Comparison of ENCODE assay signal across 8 cellular contexts in genomic region chr1:109099871-109100757, GRCh38. TPM values are rescaled to one million over a fixed set of nuclear protein-coding genes. Genes with fewer than 3 reads are reported as not detected.
DNase-seq lines count a peak whose midpoint lies in the region; ATAC-seq and TF ChIP-seq lines count a peak whose summit lies in the region.

No MANE protein-coding gene starts in this region.

- in situ Hi-C loops in transverse colon (cut with MboI; ENCODE audit: low pct_ligation_motif_present in 1 of 4, low pct_unique_long_range_greater_than_20kb in 1 of 4, low sequenced_read_pairs in 3 of 4): no loop called here

- H3K27me3 ChIP-seq in parathyroid adenoma (ENCODE audit: control insufficient read depth, insufficient read depth, low read length) (no peaks in the 10 kb centered on the region), transverse colon (no peaks in the 10 kb centered on the region)

- WGBS in transverse colon (ENCODE audit: low coverage in 1 of 2), 2 donors: 0 to 1% methylated on average over 3 to 71 of the region's 79 CpGs

- peaks cover 11% of the 10 kb centered on the region for H3K4me1 Mint-ChIP-seq in activated naive CD8-positive, alpha-beta T cell treated with anti-CD3 and anti-CD28 coated beads, Interleukin-2, amount 10 ng/mL, durations not matched to agents 7 days and 5 days

- intact Hi-C loops in Right ventricle myocardium superior (cut with DNase I) (no loop called here), transverse colon (cut with DNase I; ENCODE audit: low total_unique reads) (loop anchor here (10.0 kb wide), 1 partner anchor 55 kb away; the partner anchor contains the start of gene WDR47)

- H2AFZ ChIP-seq in parathyroid adenoma: peak overlapping the region; percentile 92

- H3K4me2 ChIP-seq in parathyroid adenoma (ENCODE audit: low read length): peak overlapping the region; percentile 89

- H3K9me3 Mint-ChIP-seq in activated naive CD8-positive, alpha-beta T cell treated with anti-CD3 and anti-CD28 coated beads, Interleukin-2, amount 10 ng/mL, durations not matched to agents 7 days and 5 days: no peaks in the 10 kb centered on the region

- peak; percentile 99 for TF ChIP-seq POLR2A in GM10847 (IDR thresholded peaks at IDR 0.05; ENCODE audit: extremely low read depth, insufficient read length)
- peak; percentile 99 for TF ChIP-seq POLR2A in transverse colon (IDR thresholded peaks at IDR 0.05)

- POLR2A ChIA-PET in activated naive CD8-positive, alpha-beta T cell treated with anti-CD3 and anti-CD28 coated beads, Interleukin-2, amount 10 ng/mL, durations not matched to agents 7 days and 5 days (lab: Charles Lee): interaction anchor here (0.6 to 3.8 kb wide), 29 partner anchors 8 to 640 kb away, joined by 3 to 71 read pairs (median 4); partner anchors contain the start of genes ATXN7L2, ELAPOR1, GPSM2 and HENMT1

- H3K36me3 ChIP-seq in parathyroid adenoma (ENCODE audit: control insufficient read depth, insufficient read depth, low read length) (no peaks in the 10 kb centered on the region), transverse colon (no peaks in the 10 kb centered on the region)

- H3K79me2 ChIP-seq in parathyroid adenoma: peaks cover 3% of the 10 kb centered on the region

- peak overlapping the region; percentile 72 for H3K9ac ChIP-seq in parathyroid adenoma

- peak overlapping the region; percentile 94 for H3K27ac ChIP-seq in parathyroid adenoma
- H3K27ac ChIP-seq in transverse colon: peak overlapping the region; percentile 95 to 99 (median 97)

- H3K4me1 ChIP-seq in parathyroid adenoma: no peaks in the 10 kb centered on the region
- H3K4me1 ChIP-seq in transverse colon: peaks cover 5 to 33% (median 11%) of the 10 kb centered on the region in 4 donors

- TF ChIP-seq EP300 in transverse colon (IDR thresholded peaks at IDR 0.05; ENCODE audit: low read depth): no peak

- H3K27ac Mint-ChIP-seq in activated naive CD8-positive, alpha-beta T cell treated with anti-CD3 and anti-CD28 coated beads, Interleukin-2, amount 10 ng/mL, durations not matched to agents 7 days and 5 days: peak overlapping the region; percentile 95

- no peaks in the 10 kb centered on the region for H3K9me3 ChIP-seq in parathyroid adenoma (ENCODE audit: control insufficient read depth, low read length)
- H3K9me3 ChIP-seq in transverse colon: no peaks in the 10 kb centered on the region

- peak; percentile 89 for ATAC-seq in HG02610 (IDR thresholded peaks at IDR 0.05; ENCODE audit: unreplicated experiment)
- peak; percentile 95 for ATAC-seq in activated naive CD8-positive, alpha-beta T cell treated with anti-CD3 and anti-CD28 coated beads, Interleukin-2, amount 10 ng/mL, durations not matched to agents 7 days and 5 days (ENCODE audit: low read depth)
- peak; percentile 99 for ATAC-seq in Right ventricle myocardium superior (ENCODE audit: poor library complexity)

- peaks cover 14% of the 10 kb centered on the region for H3K36me3 Mint-ChIP-seq in activated naive CD8-positive, alpha-beta T cell treated with anti-CD3 and anti-CD28 coated beads, Interleukin-2, amount 10 ng/mL, durations not matched to agents 7 days and 5 days

- peak overlapping the region; percentile 97 for H3K4me3 ChIP-seq in parathyroid adenoma (ENCODE audit: low read depth, low read length)
- peak overlapping the region; percentile 80 to 97 (median 84) for H3K4me3 ChIP-seq in transverse colon

- peak overlapping the region; percentile 93 for H3K4me3 Mint-ChIP-seq in activated naive CD8-positive, alpha-beta T cell treated with anti-CD3 and anti-CD28 coated beads, Interleukin-2, amount 10 ng/mL, durations not matched to agents 7 days and 5 days

- TF ChIP-seq CTCF in parathyroid adenoma (IDR thresholded peaks at IDR 0.05): peak; percentile 85
- peak; percentile 72 to 90 (median 90) for TF ChIP-seq CTCF in transverse colon (IDR thresholded peaks at IDR 0.05)

- no peaks in the 10 kb centered on the region for H3K27me3 Mint-ChIP-seq in activated naive CD8-positive, alpha-beta T cell treated with anti-CD3 and anti-CD28 coated beads, Interleukin-2, amount 10 ng/mL, durations not matched to agents 7 days and 5 days

- DNase-seq in NCI-H1092 treated with DMSO at 0.1 percent for 48 hours (lab: John Stamatoyannopoulos, UW) (peak; percentile 95), SKM-1 (lab: John Stamatoyannopoulos, UW; ENCODE audit: unreplicated experiment) (peak; percentile 92), Right ventricle myocardium superior (peak; percentile 98), transverse colon (peak; percentile 97)
- peak; percentile 94 for DNase-seq in activated naive CD8-positive, alpha-beta T cell treated with anti-CD3 and anti-CD28 coated beads, Interleukin-2, amount 10 ng/mL, durations not matched to agents 7 days and 5 days

RNA-seq across cellular contexts. Expression of gene TMEM167B, which starts 9.6 kb away (rescaled TPM):
- total RNA-seq in activated naive CD8-positive, alpha-beta T cell treated with anti-CD3 and anti-CD28 coated beads, Interleukin-2, amount 10 ng/mL, durations not matched to agents 7 days and 5 days: 10 to 100 TPM; 30.9 to 32.5 TPM
- total RNA-seq in Right ventricle myocardium superior (31.1 TPM), transverse colon (10 to 100 TPM in 3 of 4 donors, 1 to 10 TPM in 1; 2.2 to 23.0 (median 18.8) TPM)

RNA-seq across cellular contexts. Expression of gene ELAPOR1, which starts 13.8 kb away (rescaled TPM):
- 1 to 10 TPM; 5.3 to 6.1 TPM for total RNA-seq in activated naive CD8-positive, alpha-beta T cell treated with anti-CD3 and anti-CD28 coated beads, Interleukin-2, amount 10 ng/mL, durations not matched to agents 7 days and 5 days
- total RNA-seq in Right ventricle myocardium superior: 0.19 TPM
- total RNA-seq in transverse colon: 10 to 100 TPM; 19.5 to 72.2 (median 38.4) TPM

RNA-seq across cellular contexts. Expression of gene TAF13, which starts 24.3 kb away (rescaled TPM):
- 10 to 100 TPM; 17.3 to 19.0 TPM for total RNA-seq in activated naive CD8-positive, alpha-beta T cell treated with anti-CD3 and anti-CD28 coated beads, Interleukin-2, amount 10 ng/mL, durations not matched to agents 7 days and 5 days
- 56.9 TPM for total RNA-seq in Right ventricle myocardium superior
- 10 to 100 TPM in 3 of 4 donors, 1 to 10 TPM in 1; 4.0 to 33.0 (median 32.0) TPM for total RNA-seq in transverse colon

RNA-seq across cellular contexts. Expression of gene WDR47, which starts 58.2 kb away (rescaled TPM):
- 10 to 100 TPM; 12.4 to 14.7 TPM for total RNA-seq in activated naive CD8-positive, alpha-beta T cell treated with anti-CD3 and anti-CD28 coated beads, Interleukin-2, amount 10 ng/mL, durations not matched to agents 7 days and 5 days
- total RNA-seq in Right ventricle myocardium superior: 15.1 TPM
- 10 to 100 TPM in 2 of 4 donors, 1 to 10 TPM in 2; 6.7 to 12.1 (median 9.7) TPM for total RNA-seq in transverse colon

Comparison
In these comparisons a context has a peak if more than half of its experiments do, and no peak if none do; other contexts are left out.
1. Peak in every context shown above with its lines: DNase-seq, ATAC-seq, H3K4me3 ChIP-seq and H3K27ac ChIP-seq.